2 cellular contexts compared by ENCODE assay signal in genomic region chr1:152582647-152583046, GRCh38.
TF ChIP-seq lines count a peak whose summit lies in the region.

No MANE protein-coding gene starts in this region.

TF ChIP-seq in IMR-90, 13 proteins besides CTCF, POLR2A, EP300 and RAD21:
- TF ChIP-seq ELK1 (IDR thresholded peaks at IDR 0.05; ENCODE audit: borderline replicate concordance, low read depth, low read length) = no peak
- TF ChIP-seq NFE2L2 (IDR thresholded peaks at IDR 0.05; ENCODE audit: low read depth, low read length) = 0 out of 2 replicates have a peak, but pooled peaks have one; percentile 30

TF ChIP-seq in K562, 482 proteins besides CTCF, POLR2A, EP300 and RAD21:
- TF ChIP-seq LARP7 (IDR thresholded peaks at IDR 0.05) (no peak), RBM22 (IDR thresholded peaks at IDR 0.05; ENCODE audit: low read depth, low read length, poor library complexity, severe bottlenecking) (no peak), ZNF354B (CRISPR knock-in tag; IDR thresholded peaks at IDR 0.05) (no peak), ZNF184 (CRISPR knock-in tag; IDR thresholded peaks at IDR 0.05) (no peak), MAFG (tag; conservative IDR thresholded peaks at IDR 0.05) (peak; percentile 36), ZBTB7A (IDR thresholded peaks at IDR 0.05; ENCODE audit: borderline replicate concordance, control insufficient read depth, low read depth, low read length) (no peak), HBP1 (CRISPR knock-in tag; IDR thresholded peaks at IDR 0.05) (no peak), MAFK (IDR thresholded peaks at IDR 0.05; ENCODE audit: low read length) (peak; percentile 38; the same call in 1 of the 2 replicates), MYBL2 (IDR thresholded peaks at IDR 0.05; ENCODE audit: low read depth) (no peak), MYBL2 (CRISPR knock-in tag; IDR thresholded peaks at IDR 0.05; ENCODE audit: borderline replicate concordance) (no peak), NEUROD1 (IDR thresholded peaks at IDR 0.05; ENCODE audit: borderline replicate concordance, low read depth, low read length, partially characterized antibody) (no peak), NFE2 (IDR thresholded peaks at IDR 0.05; ENCODE audit: low read depth) (peak; percentile 50; the same call in 1 of the 2 replicates), CHCHD3 (CRISPR knock-in tag; IDR thresholded peaks at IDR 0.05) (no peak)
